Comparison of ENCODE assay signal across 35 cellular contexts in genomic region chr22:46725096-46725495, GRCh38.
"Had no signal": no experiment of that assay in that cellular context is flagged by ENCODE, and none has a peak within 500 bp of the region (broad histone marks: within the 10 kb centered on the region; RNA-seq: fewer than 3 reads in every experiment).

No MANE protein-coding gene starts in this region.

- H3K27ac ChIP-seq: adrenal gland, brain microvascular endothelial cell, breast epithelium, VCaP had no signal

- H3K4me3 Mint-ChIP-seq: activated B cell treated with CpG ODN at 0.5 μM for 24 hours; activated CD4-positive, alpha-beta memory T cell treated with anti-CD3 and anti-CD28 coated beads for 36 hours; activated CD4-positive, alpha-beta T cell treated with anti-CD3 and anti-CD28 coated beads, Interleukin-2, amount 10 ng/mL, durations not matched to agents 24 days and 14 days; activated CD8-positive, alpha-beta T cell treated with anti-CD3 and anti-CD28 coated beads for 36 hours; activated naive CD4-positive, alpha-beta T cell treated with anti-CD3 and anti-CD28 coated beads for 36 hours; activated naive CD8-positive, alpha-beta T cell treated with anti-CD3 and anti-CD28 coated beads for 36 hours; activated T-cell treated with anti-CD3 and anti-CD28 coated beads, Interleukin-2, amount 50 U/mL, for 4 hours; activated T-cell treated with anti-CD3 and anti-CD28 coated beads, Interleukin-2, amount 50 U/mL, for 72 hours; activated T-helper 1 cell treated with anti-CD3 and anti-CD28 coated beads, Interleukin-12 subunit alpha, Interleukin-12 subunit beta, Interleukin-2, Interleukin-4 antibody, amounts not matched to agents 30 ng/mL and 10 ng/mL and 1 ng/mL, durations not matched to agents 14 hours and 24 hours and 36 hours; activated T-helper 17 cell treated with anti-CD3 and anti-CD28 coated beads, Interleukin-2, amount 50 U/mL, for 72 hours; T-helper 1 cell treated with Interleukin-12 subunit alpha and Interleukin-12 subunit beta and Interleukin-4 antibody, amounts not matched to agents 30 μg/mL and 1 μg/mL, for 36 hours; T-helper 2 cell treated with Interferon-gamma antibody and Interleukin-4, amounts not matched to agents 5 μg/mL and 100 μg/mL, for 36 hours had no signal

- H3K4me1 Mint-ChIP-seq: activated CD4-positive, alpha-beta T cell treated with anti-CD3 and anti-CD28 coated beads, Interleukin-2, amount 10 ng/mL, durations not matched to agents 24 days and 14 days had no signal

- H3K27me3 Mint-ChIP-seq: activated B cell treated with CpG ODN at 0.5 μM for 24 hours; activated CD4-positive, alpha-beta memory T cell treated with anti-CD3 and anti-CD28 coated beads for 36 hours; activated CD4-positive, alpha-beta T cell treated with anti-CD3 and anti-CD28 coated beads, Interleukin-2, amount 10 ng/mL, durations not matched to agents 24 days and 14 days; activated CD8-positive, alpha-beta T cell treated with anti-CD3 and anti-CD28 coated beads for 36 hours; activated naive CD8-positive, alpha-beta T cell treated with anti-CD3 and anti-CD28 coated beads for 36 hours; activated T-helper 17 cell treated with anti-CD3 and anti-CD28 coated beads, Interleukin-2, amount 50 U/mL, for 72 hours had no signal

- H3K27ac Mint-ChIP-seq: activated B cell treated with CpG ODN at 0.5 μM for 24 hours; activated CD4-positive, alpha-beta memory T cell treated with anti-CD3 and anti-CD28 coated beads for 36 hours; activated CD4-positive, alpha-beta T cell treated with anti-CD3 and anti-CD28 coated beads, Interleukin-2, amount 10 ng/mL, durations not matched to agents 24 days and 14 days; activated naive CD4-positive, alpha-beta T cell treated with anti-CD3 and anti-CD28 coated beads for 36 hours; activated naive CD8-positive, alpha-beta T cell treated with anti-CD3 and anti-CD28 coated beads for 36 hours; activated T-cell treated with anti-CD3 and anti-CD28 coated beads, Interleukin-2, amount 50 U/mL, for 72 hours; activated T-helper 1 cell treated with anti-CD3 and anti-CD28 coated beads, Interleukin-12 subunit alpha, Interleukin-12 subunit beta, Interleukin-2, Interleukin-4 antibody, amounts not matched to agents 30 ng/mL and 10 ng/mL and 1 ng/mL, durations not matched to agents 14 hours and 24 hours and 36 hours; activated T-helper 17 cell treated with anti-CD3 and anti-CD28 coated beads, Interleukin-2, amount 50 U/mL, for 72 hours; T-helper 1 cell treated with Interleukin-12 subunit alpha and Interleukin-12 subunit beta and Interleukin-4 antibody, amounts not matched to agents 30 μg/mL and 1 μg/mL, for 36 hours; T-helper 2 cell treated with Interferon-gamma antibody and Interleukin-4, amounts not matched to agents 5 μg/mL and 100 μg/mL, for 36 hours had no signal

- H3K36me3 Mint-ChIP-seq: activated naive CD4-positive, alpha-beta T cell treated with anti-CD3 and anti-CD28 coated beads, Interleukin-2, amount 50 U/mL, for 72 hours had no signal

- H3K27me3 ChIP-seq: adrenal gland, body of pancreas, brain microvascular endothelial cell, breast epithelium had no signal

- H3K9me3 Mint-ChIP-seq: activated B cell treated with CpG ODN at 0.5 μM for 24 hours; activated CD4-positive, alpha-beta memory T cell treated with anti-CD3 and anti-CD28 coated beads for 36 hours; activated CD4-positive, alpha-beta T cell treated with anti-CD3 and anti-CD28 coated beads, Interleukin-2, amount 10 ng/mL, durations not matched to agents 24 days and 14 days; activated CD8-positive, alpha-beta T cell treated with anti-CD3 and anti-CD28 coated beads for 36 hours; activated naive CD4-positive, alpha-beta T cell treated with anti-CD3 and anti-CD28 coated beads for 36 hours; activated naive CD4-positive, alpha-beta T cell treated with anti-CD3 and anti-CD28 coated beads, Interleukin-2, amount 50 U/mL, for 72 hours; activated naive CD8-positive, alpha-beta T cell treated with anti-CD3 and anti-CD28 coated beads for 36 hours; activated T-cell treated with anti-CD3 and anti-CD28 coated beads, Interleukin-2, amount 50 U/mL, for 4 hours; activated T-cell treated with anti-CD3 and anti-CD28 coated beads, Interleukin-2, amount 50 U/mL, for 72 hours; activated T-helper 1 cell treated with anti-CD3 and anti-CD28 coated beads, Interleukin-12 subunit alpha, Interleukin-12 subunit beta, Interleukin-2, Interleukin-4 antibody, amounts not matched to agents 30 ng/mL and 10 ng/mL and 1 ng/mL, durations not matched to agents 14 hours and 24 hours and 36 hours; activated T-helper 17 cell treated with anti-CD3 and anti-CD28 coated beads, Interleukin-2, amount 50 U/mL, for 72 hours; T-helper 1 cell treated with Interleukin-12 subunit alpha and Interleukin-12 subunit beta and Interleukin-4 antibody, amounts not matched to agents 30 μg/mL and 1 μg/mL, for 36 hours; T-helper 2 cell treated with Interferon-gamma antibody and Interleukin-4, amounts not matched to agents 5 μg/mL and 100 μg/mL, for 36 hours had no signal

- H3K4me1 ChIP-seq: breast epithelium had no signal

- H3K4me3 ChIP-seq: adrenal gland, body of pancreas, breast epithelium had no signal

- ATAC-seq: activated CD8-positive, alpha-beta T cell treated with anti-CD3 and anti-CD28 coated beads for 36 hours; activated naive CD4-positive, alpha-beta T cell treated with anti-CD3 and anti-CD28 coated beads, Interleukin-2, amount 50 U/mL, for 72 hours; activated T-cell treated with anti-CD3 and anti-CD28 coated beads, Interleukin-2, amount 50 U/mL, for 4 hours; activated T-cell treated with anti-CD3 and anti-CD28 coated beads, Interleukin-2, amount 50 U/mL, for 72 hours; activated T-helper 17 cell treated with anti-CD3 and anti-CD28 coated beads, Interleukin-2, amount 50 U/mL, for 72 hours had no signal

- DNase-seq: activated B cell treated with CpG ODN at 0.5 μM for 24 hours; activated CD4-positive, alpha-beta memory T cell treated with anti-CD3 and anti-CD28 coated beads for 36 hours; activated CD4-positive, alpha-beta T cell treated with anti-CD3 and anti-CD28 coated beads for 4 hours; activated CD4-positive, alpha-beta T cell treated with anti-CD3 and anti-CD28 coated beads, Interleukin-2, amount 10 ng/mL, durations not matched to agents 24 days and 14 days; activated CD4-positive, alpha-beta T cell treated with anti-CD3 and anti-CD28 coated beads, Interleukin-2, amount 50 U/mL, for 1 hour; activated CD4-positive, alpha-beta T cell treated with anti-CD3 and anti-CD28 coated beads, Interleukin-2, amount 50 U/mL, for 4 hours; activated CD4-positive, CD25-positive, alpha-beta regulatory T cell treated with anti-CD3 and anti-CD28 coated beads, Interleukin-2, amount 50 U/mL, for 72 hours; activated CD8-positive, alpha-beta memory T cell treated with anti-CD3 and anti-CD28 coated beads, Interleukin-2, amount 50 U/mL, for 4 hours; activated CD8-positive, alpha-beta T cell treated with anti-CD3 and anti-CD28 coated beads for 36 hours; activated effector memory CD4-positive, alpha-beta T cell treated with anti-CD3 and anti-CD28 coated beads, Interleukin-2, amount 50 U/mL, for 16 hours; activated gamma-delta T cell treated with Interleukin-2 at 50 U/mL for 16 hours; activated naive CD4-positive, alpha-beta T cell; activated naive CD4-positive, alpha-beta T cell treated with anti-CD3 and anti-CD28 coated beads for 36 hours; activated naive CD4-positive, alpha-beta T cell treated with anti-CD3 and anti-CD28 coated beads, Interleukin-2, amount 50 U/mL, for 16 hours; activated naive CD8-positive, alpha-beta T cell treated with anti-CD3 and anti-CD28 coated beads for 36 hours; activated T-cell treated with anti-CD3 and anti-CD28 coated beads for 4 hours; activated T-cell treated with anti-CD3 and anti-CD28 coated beads, Interleukin-2, amount 50 U/mL, for 1 hour; activated T-cell treated with anti-CD3 and anti-CD28 coated beads, Interleukin-2, amount 50 U/mL, for 4 hours; activated T-cell treated with anti-CD3 and anti-CD28 coated beads, Interleukin-2, amount 50 U/mL, for 72 hours; adrenal gland; amniotic stem cell; aorta; body of pancreas; brain microvascular endothelial cell; central memory CD4-positive, alpha-beta T cell; T-helper 1 cell; T-helper 2 cell; T-helper 9 cell had no signal

- H3K9me3 ChIP-seq: adrenal gland, body of pancreas, breast epithelium had no signal

- H3K36me3 ChIP-seq: breast epithelium had no signal
